1 cellular context compared by ENCODE assay signal in genomic region chr3:151890721-151891141, GRCh38.
TF ChIP-seq lines count a peak whose summit lies in the region.

No MANE protein-coding gene starts in this region.

TF ChIP-seq in HepG2, 621 proteins besides CTCF, POLR2A, EP300 and RAD21 (continued from another document):
- TF ChIP-seq RERE (CRISPR knock-in tag; IDR thresholded peaks at IDR 0.05; ENCODE audit: low read depth) = no peak
